Comparison of ENCODE assay signal across 13 cellular contexts in genomic region chr21:35222021-35222420, GRCh38.
A peak's percentile ranks its signal among the peaks of the same experiment; 100 is the strongest.
DNase-seq lines count a peak whose midpoint lies in the region; ATAC-seq and TF ChIP-seq lines count a peak whose summit lies in the region.
"Had no signal": no experiment of that assay in that cellular context is flagged by ENCODE, and none has a peak within 500 bp of the region (broad histone marks: within the 10 kb centered on the region; RNA-seq: fewer than 3 reads in every experiment).

No MANE protein-coding gene starts in this region.

- no peak for TF ChIP-seq CTCF in Loucy (conservative IDR thresholded peaks at IDR 0.05; ENCODE audit: low read length)

- no peaks in the 10 kb centered on the region for H3K9me3 ChIP-seq in Loucy (ENCODE audit: insufficient read depth, low read depth, low read length)
- H3K9me3 ChIP-seq: breast epithelium, right lobe of liver, upper lobe of left lung had no signal

- H3K9me2 ChIP-seq in Loucy (replicated peaks; ENCODE audit: low read depth, low read length), result no peaks in the 10 kb centered on the region

- no peak for DNase-seq in activated CD8-positive, alpha-beta memory T cell treated with anti-CD3 and anti-CD28 coated beads, Interleukin-2, amount 10 ng/mL, durations not matched to agents 7 days and 5 days
- DNase-seq in activated CD8-positive, alpha-beta memory T cell treated with anti-CD3 and anti-CD28 coated beads for 24 hours, result no peak
- no peak for DNase-seq in activated naive CD8-positive, alpha-beta T cell treated with anti-CD3 and anti-CD28 coated beads, Interleukin-2, amount 10 ng/mL, durations not matched to agents 7 days and 5 days
- DNase-seq in renal cortical epithelial cell (ENCODE audit: low read depth) (peak; percentile 21), COR-L47 (lab: John Stamatoyannopoulos, UW) (no peak), NCI-H510A treated with DMSO at 0.1 percent for 48 hours (lab: John Stamatoyannopoulos, UW) (no peak)
- DNase-seq: NCI-H1417, NCI-H82, right lobe of liver, upper lobe of left lung had no signal

- H3K36me3 Mint-ChIP-seq in activated CD8-positive, alpha-beta memory T cell treated with anti-CD3 and anti-CD28 coated beads, Interleukin-2, amount 10 ng/mL, durations not matched to agents 7 days and 5 days, result peaks cover 2% of the 10 kb centered on the region
- H3K36me3 Mint-ChIP-seq in activated naive CD8-positive, alpha-beta T cell treated with anti-CD3 and anti-CD28 coated beads, Interleukin-2, amount 10 ng/mL, durations not matched to agents 7 days and 5 days, result peaks cover 13% of the 10 kb centered on the region

- H3K36me3 ChIP-seq in Loucy (ENCODE audit: insufficient read depth, low read length), result no peaks in the 10 kb centered on the region
- H3K36me3 ChIP-seq: breast epithelium, right lobe of liver, upper lobe of left lung had no signal

- peak overlapping the region; percentile 34 for H3K4me3 ChIP-seq in Loucy (ENCODE audit: low read length, poor library complexity, severe bottlenecking)
- H3K4me3 ChIP-seq: breast epithelium, right lobe of liver, upper lobe of left lung had no signal

- no peaks in the 10 kb centered on the region for H3K9me3 Mint-ChIP-seq in activated CD8-positive, alpha-beta memory T cell treated with anti-CD3 and anti-CD28 coated beads, Interleukin-2, amount 10 ng/mL, durations not matched to agents 7 days and 5 days (ENCODE audit: low read depth)
- peaks cover 6% of the 10 kb centered on the region for H3K9me3 Mint-ChIP-seq in activated naive CD8-positive, alpha-beta T cell treated with anti-CD3 and anti-CD28 coated beads, Interleukin-2, amount 10 ng/mL, durations not matched to agents 7 days and 5 days

- H3F3A ChIP-seq in Loucy (ENCODE audit: low read depth), result no peaks in the 10 kb centered on the region

- no peak overlapping the region for H2AFZ ChIP-seq in Loucy (ENCODE audit: low read length)

- peak overlapping the region; percentile 68 for H3K4me2 ChIP-seq in Loucy (ENCODE audit: low read depth, low read length, poor library complexity, severe bottlenecking)

- no peaks in the 10 kb centered on the region for H3K79me2 ChIP-seq in Loucy (ENCODE audit: insufficient read depth, low read length)

- ATAC-seq in activated CD8-positive, alpha-beta memory T cell treated with anti-CD3 and anti-CD28 coated beads, Interleukin-2, amount 10 ng/mL, durations not matched to agents 7 days and 5 days, result peak; percentile 31
- ATAC-seq in activated naive CD8-positive, alpha-beta T cell treated with anti-CD3 and anti-CD28 coated beads, Interleukin-2, amount 10 ng/mL, durations not matched to agents 7 days and 5 days (ENCODE audit: low read depth), result peak; percentile 30
- no peak for ATAC-seq in GM18868 (IDR thresholded peaks at IDR 0.05; ENCODE audit: unreplicated experiment)

- no peaks in the 10 kb centered on the region for H4K20me1 ChIP-seq in Loucy (ENCODE audit: insufficient read depth, low read length, poor library complexity, severe bottlenecking)

- no peaks in the 10 kb centered on the region for H3K27me3 ChIP-seq in Loucy (ENCODE audit: insufficient read depth, low read length, poor library complexity, severe bottlenecking)
- H3K27me3 ChIP-seq: breast epithelium, right lobe of liver, upper lobe of left lung had no signal

- CTCF ChIA-PET in activated CD8-positive, alpha-beta memory T cell treated with anti-CD3 and anti-CD28 coated beads, Interleukin-2, amount 10 ng/mL, durations not matched to agents 7 days and 5 days (lab: Charles Lee), result interaction anchor here (1.0 to 1.6 kb wide), 3 partner anchors 170 to 239 kb away, joined by 3 read pairs; no protein-coding TSS in a partner anchor

- H3K27me3 Mint-ChIP-seq in activated CD8-positive, alpha-beta memory T cell treated with anti-CD3 and anti-CD28 coated beads, Interleukin-2, amount 10 ng/mL, durations not matched to agents 7 days and 5 days, result peaks cover 20% of the 10 kb centered on the region
- H3K27me3 Mint-ChIP-seq in activated naive CD8-positive, alpha-beta T cell treated with anti-CD3 and anti-CD28 coated beads, Interleukin-2, amount 10 ng/mL, durations not matched to agents 7 days and 5 days, result peaks cover 2% of the 10 kb centered on the region

- peak overlapping the region; percentile 75 for H3K27ac Mint-ChIP-seq in activated CD8-positive, alpha-beta memory T cell treated with anti-CD3 and anti-CD28 coated beads, Interleukin-2, amount 10 ng/mL, durations not matched to agents 7 days and 5 days
- peak overlapping the region; percentile 37 for H3K27ac Mint-ChIP-seq in activated naive CD8-positive, alpha-beta T cell treated with anti-CD3 and anti-CD28 coated beads, Interleukin-2, amount 10 ng/mL, durations not matched to agents 7 days and 5 days

- no peak overlapping the region for H3K9ac ChIP-seq in Loucy (ENCODE audit: low read depth, low read length, poor library complexity, severe bottlenecking)

- POLR2A ChIA-PET in activated naive CD8-positive, alpha-beta T cell treated with anti-CD3 and anti-CD28 coated beads, Interleukin-2, amount 10 ng/mL, durations not matched to agents 7 days and 5 days (lab: Charles Lee), result interaction anchor here (0.9 kb wide), 1 partner anchor 332 kb away, joined by 3 read pairs; no protein-coding TSS in a partner anchor

- peaks cover 16% of the 10 kb centered on the region for H3K4me1 ChIP-seq in Loucy (ENCODE audit: insufficient read depth, low read length, poor library complexity, severe bottlenecking)

- H3K4me1 Mint-ChIP-seq in activated CD8-positive, alpha-beta memory T cell treated with anti-CD3 and anti-CD28 coated beads, Interleukin-2, amount 10 ng/mL, durations not matched to agents 7 days and 5 days, result peaks cover 33% of the 10 kb centered on the region
- H3K4me1 Mint-ChIP-seq in activated naive CD8-positive, alpha-beta T cell treated with anti-CD3 and anti-CD28 coated beads, Interleukin-2, amount 10 ng/mL, durations not matched to agents 7 days and 5 days, result peaks cover 35% of the 10 kb centered on the region

- H3K4me3 Mint-ChIP-seq in activated CD8-positive, alpha-beta memory T cell treated with anti-CD3 and anti-CD28 coated beads, Interleukin-2, amount 10 ng/mL, durations not matched to agents 7 days and 5 days, result peak overlapping the region; percentile 25
- peak overlapping the region; percentile 11 for H3K4me3 Mint-ChIP-seq in activated naive CD8-positive, alpha-beta T cell treated with anti-CD3 and anti-CD28 coated beads, Interleukin-2, amount 10 ng/mL, durations not matched to agents 7 days and 5 days
